In genomic region chr17:2024572-2025219, GRCh38 we compare ENCODE assay signal across 8 cellular contexts. TPM values are rescaled to one million over a fixed set of nuclear protein-coding genes. Genes with fewer than 3 reads are reported as not detected.
DNase-seq lines count a peak whose midpoint lies in the region; ATAC-seq, FAIRE-seq and TF ChIP-seq lines count a peak whose summit lies in the region.

No MANE protein-coding gene starts in this region.

- H3K4me1 Mint-ChIP-seq in stimulated activated naive CD8-positive, alpha-beta T cell treated with anti-CD3 and anti-CD28 coated beads, Interleukin-15, Interleukin-2, amounts not matched to agents 100 ng/mL and 50 ng/mL, for 24 hours (ENCODE audit: low read depth), result peaks cover 19% of the 10 kb centered on the region

- H3K23ac ChIP-seq in mesenchymal stem cell (ENCODE audit: low read length in 2 of 2), result no peak overlapping the region

- no peak overlapping the region for H3K27ac Mint-ChIP-seq in stimulated activated naive CD8-positive, alpha-beta T cell treated with anti-CD3 and anti-CD28 coated beads, Interleukin-15, Interleukin-2, amounts not matched to agents 100 ng/mL and 50 ng/mL, for 24 hours

- TF ChIP-seq CTCF in K562 (IDR thresholded peaks at IDR 0.05 in 2 of 3, conservative IDR thresholded peaks at IDR 0.05 in 1 of 3; ENCODE audit: insufficient read depth in 2 of 3, low read depth in 1 of 3, low read length in 3 of 3), result no peak

- no peak overlapping the region for H2BK12ac ChIP-seq in mesenchymal stem cell (ENCODE audit: low read length in 2 of 2)

- no peak overlapping the region for H3K27ac ChIP-seq in K562 (ENCODE audit: extremely low read depth, low read depth, low read length)
- H3K27ac ChIP-seq in mesenchymal stem cell (ENCODE audit: low read length, poor library complexity, severe bottlenecking), result no peak overlapping the region
- no peak overlapping the region for H3K27ac ChIP-seq in aorta (ENCODE audit: low read depth in 1 of 2, low read length in 2 of 2)

- no peak overlapping the region for H2BK5ac ChIP-seq in mesenchymal stem cell (ENCODE audit: low read depth, low read length, poor library complexity, severe bottlenecking)

- H4K8ac ChIP-seq in mesenchymal stem cell (ENCODE audit: low read length), result no peak overlapping the region

- peaks cover under 1% of the 10 kb centered on the region; the same call in 1 of the 2 replicates for H4K20me1 ChIP-seq in K562 (replicated peaks; ENCODE audit: control insufficient read depth, insufficient read depth, low read length)

- H3K9me3 Mint-ChIP-seq in stimulated activated naive CD8-positive, alpha-beta T cell treated with anti-CD3 and anti-CD28 coated beads, Interleukin-15, Interleukin-2, amounts not matched to agents 100 ng/mL and 50 ng/mL, for 24 hours, result no peaks in the 10 kb centered on the region

- H3K79me1 ChIP-seq in mesenchymal stem cell (replicated peaks; ENCODE audit: low read length, poor library complexity, severe bottlenecking), result no peaks in the 10 kb centered on the region

- H2BK120ac ChIP-seq in mesenchymal stem cell (ENCODE audit: low read depth, low read length), result no peak overlapping the region

- no peak overlapping the region for H3K4me2 ChIP-seq in K562 (ENCODE audit: insufficient read depth, low read length)
- H3K4me2 ChIP-seq in mesenchymal stem cell (ENCODE audit: low read length, poor library complexity, severe bottlenecking), result peak overlapping the region; percentile 89

- WGBS in K562 (ENCODE audit: insufficient coverage, low coverage, missing lambda C conversion rate), result 0% methylated on average over 1 of the region's 73 CpGs
- WGBS in mesenchymal stem cell, result 4% methylated on average over 58 of the region's 73 CpGs
- 1% methylated on average over 64 to 73 of the region's 73 CpGs for WGBS in aorta, 2 donors

- no peak overlapping the region for H3K18ac ChIP-seq in mesenchymal stem cell (ENCODE audit: low read depth in 1 of 2, low read length in 2 of 2)

- POLR2A ChIA-PET in K562 (lab: Yijun Ruan, JAX), result interaction anchor here (0.8 kb wide), 1 partner anchor 14 kb away, joined by 4 read pairs; no protein-coding TSS in a partner anchor

- in situ Hi-C loops in K562 (cut with MboI), result no loop called here

- no peak overlapping the region for H3K14ac ChIP-seq in mesenchymal stem cell (ENCODE audit: low read length in 2 of 2)

- peak overlapping the region; percentile 70; the same call in 1 of the 2 replicates for H2AFZ ChIP-seq in K562 (ENCODE audit: low read depth, low read length)
- no peak overlapping the region for H2AFZ ChIP-seq in mesenchymal stem cell (ENCODE audit: low read depth, low read length)

- CTCF ChIA-PET in K562 (lab: Yijun Ruan, JAX; ENCODE audit: low intra/inter-chr PET ratio), result no interaction called here

- no TSS peak for BruUV-seq in K562 (replicated peaks; lab: Mats Ljungman, UMichigan)

- peak overlapping the region in 1 of 2 experiments; percentile 71; a peak in 1 of 4 replicates for H3K9ac ChIP-seq in K562 (ENCODE audit: insufficient read depth in 1 of 2, low read depth in 2 of 2, low read length in 2 of 2)
- H3K9ac ChIP-seq in mesenchymal stem cell (ENCODE audit: low read length), result no peak overlapping the region

- H3K4me3 ChIP-seq in K562 (peak overlapping the region; percentile 38), mesenchymal stem cell (ENCODE audit: insufficient read depth in 1 of 2, low read depth in 1 of 2, low read length in 2 of 2) (peak overlapping the region; percentile 44 to 62), aorta (ENCODE audit: low read length in 2 of 2) (peak overlapping the region; percentile 2 to 36)

- no peak for TF ChIP-seq RAD21 in K562 (CRISPR knock-in tag; conservative IDR thresholded peaks at IDR 0.05 in 1 of 2, IDR thresholded peaks at IDR 0.05 in 1 of 2)

- TF ChIP-seq POLR2A in K562 (conservative IDR thresholded peaks at IDR 0.05), result no peak

- H3K4me1 ChIP-seq in K562 (replicated peaks in 1 of 2; ENCODE audit: control insufficient read depth in 2 of 2, insufficient read depth in 2 of 2, low read length in 2 of 2) (peaks cover 6 to 39% of the 10 kb centered on the region in 2 experiments; a peak in 3 of 5 replicates), mesenchymal stem cell (ENCODE audit: control insufficient read depth, insufficient read depth, low read depth, low read length) (peaks cover 34% of the 10 kb centered on the region), aorta (ENCODE audit: control insufficient read depth in 1 of 2, insufficient read depth in 2 of 2, low read length in 2 of 2) (no peaks in the 10 kb centered on the region)

- ATAC-seq in stimulated activated naive CD8-positive, alpha-beta T cell treated with anti-CD3 and anti-CD28 coated beads, Interleukin-15, Interleukin-2, amounts not matched to agents 100 U/mL and 50 U/mL, for 24 hours, result no peak
- ATAC-seq in K562 (no peak), aorta (ENCODE audit: low FRiP score) (no peak), GM18870 (IDR thresholded peaks at IDR 0.05; ENCODE audit: unreplicated experiment) (no peak), GM18867 (IDR thresholded peaks at IDR 0.05; ENCODE audit: unreplicated experiment) (no peak)

- intact Hi-C loops in K562 (cut with micrococcal nuclease), result no loop called here
- intact Hi-C loops in aorta (cut with DNase I), result loop anchor here (2.0 to 5.0 kb wide), 2 partner anchors 37 to 116 kb away; no protein-coding TSS in a partner anchor

- H3K9me1 ChIP-seq in K562 (ENCODE audit: control insufficient read depth, insufficient read depth, low read length), result no peaks in the 10 kb centered on the region

- no peaks in the 10 kb centered on the region for H3K36me3 ChIP-seq in K562 (ENCODE audit: control insufficient read depth, insufficient read depth, low read length)
- no peaks in the 10 kb centered on the region for H3K36me3 ChIP-seq in mesenchymal stem cell (ENCODE audit: control insufficient read depth in 1 of 2, insufficient read depth in 2 of 2, low read depth in 1 of 2, low read length in 2 of 2)
- no peaks in the 10 kb centered on the region for H3K36me3 ChIP-seq in aorta (ENCODE audit: control insufficient read depth in 1 of 2, insufficient read depth in 2 of 2, low read length in 1 of 2)

- TF ChIP-seq EP300 in K562 (IDR thresholded peaks at IDR 0.05; ENCODE audit: low read length), result no peak

- H4K91ac ChIP-seq in mesenchymal stem cell (ENCODE audit: low read length), result no peak overlapping the region

- no peak overlapping the region for H2AK5ac ChIP-seq in mesenchymal stem cell (ENCODE audit: low read length, severe bottlenecking)

- H2BK15ac ChIP-seq in mesenchymal stem cell (ENCODE audit: low read depth, poor library complexity, severe bottlenecking), result no peak overlapping the region

- no peak for FAIRE-seq in K562 (lab: Jason Lieb, UNC)

- H3K4me3 Mint-ChIP-seq in stimulated activated naive CD8-positive, alpha-beta T cell treated with anti-CD3 and anti-CD28 coated beads, Interleukin-15, Interleukin-2, amounts not matched to agents 100 ng/mL and 50 ng/mL, for 24 hours, result peak overlapping the region; percentile 75

- H3K27me3 ChIP-seq in K562 (ENCODE audit: control insufficient read depth in 2 of 2, insufficient read depth in 2 of 2, low read length in 2 of 2) (peaks cover 3 to 40% of the 10 kb centered on the region in 2 experiments), mesenchymal stem cell (ENCODE audit: control insufficient read depth in 1 of 2, insufficient read depth in 1 of 2, low read length in 2 of 2) (peaks cover 56 to 71% of the 10 kb centered on the region in 2 experiments), aorta (ENCODE audit: control insufficient read depth in 1 of 2, insufficient read depth in 2 of 2, low read length in 1 of 2) (no peaks in the 10 kb centered on the region)

- DNase-seq in stimulated activated naive CD8-positive, alpha-beta T cell treated with anti-CD3 and anti-CD28 coated beads, Interleukin-15, Interleukin-2, amounts not matched to agents 100 U/mL and 50 U/mL, for 24 hours, result no peak
- DNase-seq in K562 (ENCODE audit: extremely low read depth in 1 of 4, low spot score in 3 of 4) (no peak), mesenchymal stem cell (no peak), aorta (no peak)
- no peak for DNase-seq in stimulated activated naive CD4-positive, alpha-beta T cell treated with Interleukin-2 at 50 U/mL for 16 hours (lab: John Stamatoyannopoulos, UW)

- no peak overlapping the region for H3K4ac ChIP-seq in mesenchymal stem cell (ENCODE audit: low read depth in 1 of 2, low read length in 2 of 2)

- no peaks in the 10 kb centered on the region for H3K36me3 Mint-ChIP-seq in stimulated activated naive CD8-positive, alpha-beta T cell treated with anti-CD3 and anti-CD28 coated beads, Interleukin-15, Interleukin-2, amounts not matched to agents 100 ng/mL and 50 ng/mL, for 24 hours (ENCODE audit: low read depth)

- no peaks in the 10 kb centered on the region for H3K9me3 ChIP-seq in K562 (replicated peaks; ENCODE audit: control insufficient read depth, insufficient read depth, low read depth, low read length)
- no peaks in the 10 kb centered on the region for H3K9me3 ChIP-seq in mesenchymal stem cell (ENCODE audit: control insufficient read depth, low read length)
- no peaks in the 10 kb centered on the region for H3K9me3 ChIP-seq in aorta (ENCODE audit: control insufficient read depth, low read length)

- H3K79me2 ChIP-seq in K562 (ENCODE audit: control insufficient read depth, insufficient read depth, low read length), result no peaks in the 10 kb centered on the region

- peaks cover 41% of the 10 kb centered on the region for H3K27me3 Mint-ChIP-seq in stimulated activated naive CD8-positive, alpha-beta T cell treated with anti-CD3 and anti-CD28 coated beads, Interleukin-15, Interleukin-2, amounts not matched to agents 100 ng/mL and 50 ng/mL, for 24 hours

RNA-seq across cellular contexts. Expression of gene RTN4RL1, which starts 0.4 kb away (rescaled TPM):
- 0.30 TPM in 1 of 2 replicates, not detected in the other for total RNA-seq in K562 (2011; cell fraction: chromatin; rRNA removed; ENCODE audit: low replicate concordance)
- total RNA-seq in K562 (2011; cell fraction: nucleolus; rRNA removed), result 0.13 and 0.50 TPM in 2 replicates
- total RNA-seq in K562 (2011; cell fraction: nucleoplasm; rRNA removed), result 0.07 TPM in 1 of 2 replicates, not detected in the other
- total RNA-seq in K562 (2014; rRNA removed), result 0.05 and 0.12 TPM in 2 replicates
- total RNA-seq in K562 (2014; rRNA removed; fragmentation: Illumina TruSeq; extraction: Trizol), result not detected in 2 replicates
- 0.04 TPM in 2 replicates for total RNA-seq in K562 (2015; rRNA removed; fragmentation: Illumina TruSeq; extraction: Trizol)
- total RNA-seq in K562 (2021), result 0.04 and 0.07 TPM in 2 replicates
- 0.06 and 0.58 TPM in 2 replicates for polyA plus RNA-seq in K562 (2011; rRNA removed)
- polyA plus RNA-seq in K562 (2011; cell fraction: cytosol; rRNA removed), result 0.25 and 0.58 TPM in 2 replicates
- 0.09 and 0.24 TPM in 2 replicates for polyA plus RNA-seq in K562 (2011; cell fraction: nucleus; rRNA removed)
- 0.06 and 0.08 TPM in 2 replicates for polyA plus RNA-seq in K562 (2012)
- not detected in 2 replicates for polyA plus RNA-seq in K562 (2014; fragmentation: Illumina TruSeq; extraction: Trizol)
- polyA plus RNA-seq in K562 (2014; fragmentation: Nextera tagmentation; extraction: Ambion mirVana), result not detected
- polyA plus RNA-seq in K562 (2014; rRNA removed), result not detected in 2 replicates
- polyA minus RNA-seq in K562 (2011; rRNA and poly(A)+ RNA removed), result 0.27 TPM in 1 of 2 replicates, not detected in the other
- polyA minus RNA-seq in K562 (2011; cell fraction: cytosol; rRNA and poly(A)+ RNA removed), result 0.82 TPM in 1 of 2 replicates, not detected in the other
- polyA minus RNA-seq in K562 (2011; cell fraction: nucleus; rRNA and poly(A)+ RNA removed), result 0.13 and 0.33 TPM in 2 replicates
- polyA plus RNA-seq in mesenchymal stem cell (2013, experiment 1 of 2), result 0.10 TPM
- 0.04 TPM for polyA plus RNA-seq in mesenchymal stem cell (2013, experiment 2 of 2)
- 1 to 10 TPM; 2.6 to 5.2 TPM for total RNA-seq in aorta
- 1 to 10 TPM in 1 of 2 donors, under 1 TPM in 1; 0.25 to 1.8 TPM for polyA plus RNA-seq in aorta

RNA-seq across cellular contexts. Expression of gene DPH1, which starts 5.3 kb away (rescaled TPM):
- 67.2 and 189 TPM in 2 replicates for total RNA-seq in K562 (2011; cell fraction: chromatin; rRNA removed; ENCODE audit: low replicate concordance)
- total RNA-seq in K562 (2011; cell fraction: nucleolus; rRNA removed), result 122 and 130 TPM in 2 replicates
- 90.6 and 92.5 TPM in 2 replicates for total RNA-seq in K562 (2011; cell fraction: nucleoplasm; rRNA removed)
- total RNA-seq in K562 (2014; rRNA removed) (30.9 and 34.7 TPM in 2 replicates), K562 (2014; rRNA removed; fragmentation: Illumina TruSeq; extraction: Trizol) (19.3 and 19.7 TPM in 2 replicates), K562 (2015; rRNA removed; fragmentation: Illumina TruSeq; extraction: Trizol) (17.7 and 19.7 TPM in 2 replicates), K562 (2021) (33.0 and 40.6 TPM in 2 replicates), aorta (10 to 100 TPM; 26.1 to 38.8 TPM)
- polyA plus RNA-seq in K562 (2011; rRNA removed) (20.2 and 39.1 TPM in 2 replicates), K562 (2014; fragmentation: Illumina TruSeq; extraction: Trizol) (28.7 and 31.0 TPM in 2 replicates), K562 (2014; fragmentation: Nextera tagmentation; extraction: Ambion mirVana) (under 1 TPM; 0.42 to 0.94 TPM), K562 (2014; rRNA removed) (30.1 and 30.5 TPM in 2 replicates), aorta (10 to 100 TPM in 1 of 2 donors, 1 to 10 TPM in 1; 6.3 to 62.9 TPM)
- polyA plus RNA-seq in K562 (2011; cell fraction: cytosol; rRNA removed), result 35.7 and 48.3 TPM in 2 replicates
- 121 and 164 TPM in 2 replicates for polyA plus RNA-seq in K562 (2011; cell fraction: nucleus; rRNA removed)
- 23.5 and 23.7 TPM in 2 replicates for polyA plus RNA-seq in K562 (2012)
- 17.2 and 19.4 TPM in 2 replicates for polyA minus RNA-seq in K562 (2011; rRNA and poly(A)+ RNA removed)
- 27.1 and 28.2 TPM in 2 replicates for polyA minus RNA-seq in K562 (2011; cell fraction: cytosol; rRNA and poly(A)+ RNA removed)
- polyA minus RNA-seq in K562 (2011; cell fraction: nucleus; rRNA and poly(A)+ RNA removed), result 30.3 and 42.9 TPM in 2 replicates
- polyA plus RNA-seq in mesenchymal stem cell (2013, experiment 1 of 2), result 24.6 TPM
- 23.7 TPM for polyA plus RNA-seq in mesenchymal stem cell (2013, experiment 2 of 2)

RNA-seq across cellular contexts. Expression of gene OVCA2, which starts 17.1 kb away (rescaled TPM):
- 1.6 and 4.6 TPM in 2 replicates for total RNA-seq in K562 (2011; cell fraction: chromatin; rRNA removed; ENCODE audit: low replicate concordance)
- 6.6 and 9.8 TPM in 2 replicates for total RNA-seq in K562 (2011; cell fraction: nucleolus; rRNA removed)
- 0.69 and 4.2 TPM in 2 replicates for total RNA-seq in K562 (2011; cell fraction: nucleoplasm; rRNA removed)
- total RNA-seq in K562 (2014; rRNA removed) (21.6 and 23.7 TPM in 2 replicates), K562 (2014; rRNA removed; fragmentation: Illumina TruSeq; extraction: Trizol) (9.7 and 12.2 TPM in 2 replicates), K562 (2015; rRNA removed; fragmentation: Illumina TruSeq; extraction: Trizol) (12.2 and 14.1 TPM in 2 replicates), K562 (2021) (15.6 and 21.1 TPM in 2 replicates), aorta (10 to 100 TPM; 14.2 to 19.8 TPM)
- polyA plus RNA-seq in K562 (2011; rRNA removed) (14.1 and 17.1 TPM in 2 replicates), K562 (2014; fragmentation: Illumina TruSeq; extraction: Trizol) (14.1 and 18.2 TPM in 2 replicates), K562 (2014; fragmentation: Nextera tagmentation; extraction: Ambion mirVana) (1 to 10 TPM; 3.0 to 3.6 TPM), K562 (2014; rRNA removed) (19.7 and 23.4 TPM in 2 replicates), aorta (10 to 100 TPM; 20.3 to 54.0 TPM)
- polyA plus RNA-seq in K562 (2011; cell fraction: cytosol; rRNA removed), result 17.7 and 39.3 TPM in 2 replicates
- 5.4 and 6.8 TPM in 2 replicates for polyA plus RNA-seq in K562 (2011; cell fraction: nucleus; rRNA removed)
- 14.6 and 22.6 TPM in 2 replicates for polyA plus RNA-seq in K562 (2012)
- polyA minus RNA-seq in K562 (2011; rRNA and poly(A)+ RNA removed), result 6.3 and 8.5 TPM in 2 replicates
- polyA minus RNA-seq in K562 (2011; cell fraction: cytosol; rRNA and poly(A)+ RNA removed), result 7.6 and 8.9 TPM in 2 replicates
- polyA minus RNA-seq in K562 (2011; cell fraction: nucleus; rRNA and poly(A)+ RNA removed), result 1.1 and 1.6 TPM in 2 replicates
- polyA plus RNA-seq in mesenchymal stem cell (2013, experiment 1 of 2), result 72.1 TPM
- polyA plus RNA-seq in mesenchymal stem cell (2013, experiment 2 of 2), result 72.9 TPM

RNA-seq across cellular contexts. Expression of gene HIC1, which starts 30.2 kb away (rescaled TPM):
- 2.6 and 5.4 TPM in 2 replicates for total RNA-seq in K562 (2011; cell fraction: chromatin; rRNA removed; ENCODE audit: low replicate concordance)
- total RNA-seq in K562 (2011; cell fraction: nucleolus; rRNA removed), result 4.3 and 6.5 TPM in 2 replicates
- total RNA-seq in K562 (2011; cell fraction: nucleoplasm; rRNA removed), result 2.3 and 2.4 TPM in 2 replicates
- total RNA-seq in K562 (2014; rRNA removed), result 1.9 and 2.8 TPM in 2 replicates
- 0.13 and 0.18 TPM in 2 replicates for total RNA-seq in K562 (2014; rRNA removed; fragmentation: Illumina TruSeq; extraction: Trizol)
- 0.18 and 0.41 TPM in 2 replicates for total RNA-seq in K562 (2015; rRNA removed; fragmentation: Illumina TruSeq; extraction: Trizol)
- 2.3 and 2.5 TPM in 2 replicates for total RNA-seq in K562 (2021)
- polyA plus RNA-seq in K562 (2011; rRNA removed), result 0.53 and 0.64 TPM in 2 replicates
- polyA plus RNA-seq in K562 (2011; cell fraction: cytosol; rRNA removed), result 0.93 and 4.2 TPM in 2 replicates
- polyA plus RNA-seq in K562 (2011; cell fraction: nucleus; rRNA removed), result 2.7 and 7.9 TPM in 2 replicates
- polyA plus RNA-seq in K562 (2012), result 0.80 and 0.95 TPM in 2 replicates
- 0.12 and 0.35 TPM in 2 replicates for polyA plus RNA-seq in K562 (2014; fragmentation: Illumina TruSeq; extraction: Trizol)
- under 1 TPM; 0.01 to 0.03 TPM for polyA plus RNA-seq in K562 (2014; fragmentation: Nextera tagmentation; extraction: Ambion mirVana)
- 1.4 and 2.3 TPM in 2 replicates for polyA plus RNA-seq in K562 (2014; rRNA removed)
- 0.21 and 0.46 TPM in 2 replicates for polyA minus RNA-seq in K562 (2011; rRNA and poly(A)+ RNA removed)
- polyA minus RNA-seq in K562 (2011; cell fraction: cytosol; rRNA and poly(A)+ RNA removed), result 1.5 and 2.1 TPM in 2 replicates
- polyA minus RNA-seq in K562 (2011; cell fraction: nucleus; rRNA and poly(A)+ RNA removed), result 2.6 and 2.7 TPM in 2 replicates
- 25.3 TPM for polyA plus RNA-seq in mesenchymal stem cell (2013, experiment 1 of 2)
- polyA plus RNA-seq in mesenchymal stem cell (2013, experiment 2 of 2), result 23.9 TPM
- 10 to 100 TPM; 27.2 to 69.2 TPM for total RNA-seq in aorta
- polyA plus RNA-seq in aorta, result 1 to 10 TPM; 1.1 to 2.1 TPM
